ENCODE assay signal across 12 cellular contexts in the genomic region with DNA sequence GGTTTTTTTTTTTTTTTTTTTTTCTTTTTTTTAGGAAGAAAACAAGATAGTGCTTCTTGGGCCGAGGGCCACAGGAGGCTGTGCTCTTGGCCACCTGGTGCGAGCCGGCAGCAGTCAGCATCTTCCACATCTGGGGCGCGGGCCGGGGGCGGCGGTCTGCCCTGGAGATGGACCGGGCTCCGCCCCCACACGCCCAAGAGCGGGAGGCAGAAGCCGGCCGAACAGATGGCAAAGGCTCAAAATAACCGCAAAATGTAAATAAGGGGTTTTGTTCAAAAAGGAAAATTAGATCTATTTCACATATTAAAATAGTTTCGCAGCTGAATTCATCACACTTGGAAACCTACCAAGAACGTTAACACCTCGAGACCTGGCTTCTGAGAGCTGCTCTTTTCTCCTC. TPM values are rescaled to one million over a fixed set of nuclear protein-coding genes. Genes with fewer than 3 reads are reported as not detected.
DNase-seq lines count a peak whose midpoint lies in the region; ATAC-seq and TF ChIP-seq lines count a peak whose summit lies in the region.
"Had no signal": no experiment of that assay in that cellular context is flagged by ENCODE, and none has a peak within 500 bp of the region (broad histone marks: within the 10 kb centered on the region; RNA-seq: fewer than 3 reads in every experiment).

No MANE protein-coding gene starts in this region.

- no peaks in the 10 kb centered on the region for H3K36me3 Mint-ChIP-seq in activated naive CD8-positive, alpha-beta T cell treated with anti-CD3 and anti-CD28 coated beads, Interleukin-2, amount 50 U/mL, for 24 hours (ENCODE audit: low read depth)

- H3K4me1 ChIP-seq in RWPE2 (ENCODE audit: insufficient read depth, poor library complexity, severe bottlenecking) (peaks cover 4% of the 10 kb centered on the region), esophagus muscularis mucosa (peaks cover 20 to 99% (median 69%) of the 10 kb centered on the region in 4 donors), mesenchymal stem cell (ENCODE audit: control insufficient read depth, insufficient read depth, low read depth, low read length) (peaks cover 57% of the 10 kb centered on the region), upper lobe of left lung (peaks cover 40 to 65% (median 55%) of the 10 kb centered on the region in 4 donors)

- H2BK120ac ChIP-seq in mesenchymal stem cell (ENCODE audit: low read depth, low read length) = peak overlapping the region; percentile 64

- H2BK15ac ChIP-seq in mesenchymal stem cell (ENCODE audit: low read depth, poor library complexity, severe bottlenecking) = peak overlapping the region; percentile 50

- peak overlapping the region; percentile 77 for H4K8ac ChIP-seq in mesenchymal stem cell (ENCODE audit: low read length)

- H3K9ac ChIP-seq in mesenchymal stem cell (ENCODE audit: low read length) = peak overlapping the region; percentile 73

- H3K27me3 ChIP-seq in RWPE2 (ENCODE audit: insufficient read depth, poor library complexity, severe bottlenecking) (no peaks in the 10 kb centered on the region), esophagus muscularis mucosa (no peaks in the 10 kb centered on the region), mesenchymal stem cell (ENCODE audit: control insufficient read depth in 1 of 2, insufficient read depth in 1 of 2, low read length in 2 of 2) (no peaks in the 10 kb centered on the region), upper lobe of left lung (no peaks in the 10 kb centered on the region)

- H3K27ac Mint-ChIP-seq in activated naive CD8-positive, alpha-beta T cell treated with anti-CD3 and anti-CD28 coated beads, Interleukin-2, amount 50 U/mL, for 24 hours = no peak overlapping the region
- H3K27ac Mint-ChIP-seq: dendritic cell treated with granulocyte-macrophage colony-stimulating factor and Interleukin-4, amounts not matched to agents 40 ng/mL and 50 ng/mL, for 4 days; stimulated activated naive CD8-positive, alpha-beta T cell treated with anti-CD3 and anti-CD28 coated beads, Interleukin-15, amount 100 ng/mL, for 72 hours had no signal

- H3K79me1 ChIP-seq in mesenchymal stem cell (replicated peaks; ENCODE audit: low read length, poor library complexity, severe bottlenecking) = peaks cover 66% of the 10 kb centered on the region

- H3K27ac ChIP-seq in RWPE2 (ENCODE audit: poor library complexity, severe bottlenecking) (no peak overlapping the region), esophagus muscularis mucosa (replicated peaks in 1 of 4) (peak overlapping the region; percentile 55 to 80 (median 72)), mesenchymal stem cell (ENCODE audit: low read length, poor library complexity, severe bottlenecking) (no peak overlapping the region), upper lobe of left lung (peak overlapping the region; percentile 77 to 90 (median 84))

- no peak overlapping the region for H3K4me3 Mint-ChIP-seq in activated naive CD8-positive, alpha-beta T cell treated with anti-CD3 and anti-CD28 coated beads, Interleukin-2, amount 50 U/mL, for 24 hours
- H3K4me3 Mint-ChIP-seq: dendritic cell treated with granulocyte-macrophage colony-stimulating factor and Interleukin-4, amounts not matched to agents 40 ng/mL and 50 ng/mL, for 4 days; stimulated activated naive CD8-positive, alpha-beta T cell treated with anti-CD3 and anti-CD28 coated beads, Interleukin-15, amount 100 ng/mL, for 72 hours had no signal

- H3K9me3 Mint-ChIP-seq in activated naive CD8-positive, alpha-beta T cell treated with anti-CD3 and anti-CD28 coated beads, Interleukin-2, amount 50 U/mL, for 24 hours = no peaks in the 10 kb centered on the region
- H3K9me3 Mint-ChIP-seq: dendritic cell treated with granulocyte-macrophage colony-stimulating factor and Interleukin-4, amounts not matched to agents 40 ng/mL and 50 ng/mL, for 4 days; stimulated activated naive CD8-positive, alpha-beta T cell treated with anti-CD3 and anti-CD28 coated beads, Interleukin-15, amount 100 ng/mL, for 72 hours had no signal

- H4K91ac ChIP-seq in mesenchymal stem cell (ENCODE audit: low read length) = peak overlapping the region; percentile 86

- ATAC-seq in RWPE2 (ENCODE audit: low read depth) (no peak), upper lobe of left lung (ENCODE audit: low FRiP score in 2 of 2) (no peak), GM18858 (IDR thresholded peaks at IDR 0.05; ENCODE audit: unreplicated experiment) (no peak), GM21423 (IDR thresholded peaks at IDR 0.05; ENCODE audit: unreplicated experiment) (no peak)
- ATAC-seq in activated naive CD8-positive, alpha-beta T cell treated with anti-CD3 and anti-CD28 coated beads, Interleukin-2, amount 50 U/mL, for 24 hours = no peak
- ATAC-seq: stimulated activated naive CD8-positive, alpha-beta T cell treated with anti-CD3 and anti-CD28 coated beads, Interleukin-15, amount 100 ng/mL, for 72 hours had no signal

- H3K14ac ChIP-seq in mesenchymal stem cell (ENCODE audit: low read length in 2 of 2) = no peak overlapping the region

- H3K4me1 Mint-ChIP-seq in activated naive CD8-positive, alpha-beta T cell treated with anti-CD3 and anti-CD28 coated beads, Interleukin-2, amount 50 U/mL, for 24 hours = no peaks in the 10 kb centered on the region
- H3K4me1 Mint-ChIP-seq: stimulated activated naive CD8-positive, alpha-beta T cell treated with anti-CD3 and anti-CD28 coated beads, Interleukin-15, amount 100 ng/mL, for 72 hours had no signal

- no peak overlapping the region for H2BK5ac ChIP-seq in mesenchymal stem cell (ENCODE audit: low read depth, low read length, poor library complexity, severe bottlenecking)

- H3K27me3 Mint-ChIP-seq in activated naive CD8-positive, alpha-beta T cell treated with anti-CD3 and anti-CD28 coated beads, Interleukin-2, amount 50 U/mL, for 24 hours = no peaks in the 10 kb centered on the region
- H3K27me3 Mint-ChIP-seq: dendritic cell treated with granulocyte-macrophage colony-stimulating factor and Interleukin-4, amounts not matched to agents 40 ng/mL and 50 ng/mL, for 4 days; stimulated activated naive CD8-positive, alpha-beta T cell treated with anti-CD3 and anti-CD28 coated beads, Interleukin-15, amount 100 ng/mL, for 72 hours had no signal

- TF ChIP-seq EP300 in esophagus muscularis mucosa (IDR thresholded peaks at IDR 0.05) (no peak), upper lobe of left lung (IDR thresholded peaks at IDR 0.05) (no peak)

- H3K4ac ChIP-seq in mesenchymal stem cell (ENCODE audit: low read depth in 1 of 2, low read length in 2 of 2) = peak overlapping the region in 1 of 2 experiments; percentile 72

- H3K4me3 ChIP-seq in RWPE2 (ENCODE audit: severe bottlenecking) (no peak overlapping the region), esophagus muscularis mucosa (peak overlapping the region; percentile 7 to 47 (median 16)), mesenchymal stem cell (ENCODE audit: insufficient read depth in 1 of 2, low read depth in 1 of 2, low read length in 2 of 2) (peak overlapping the region in 1 of 2 experiments; percentile 51), upper lobe of left lung (no peak overlapping the region)

- DNase-seq in RWPE2 (ENCODE audit: low spot score) = peak; percentile 38
- DNase-seq in esophagus muscularis mucosa (ENCODE audit: extremely low spot score) = no peak
- no peak for DNase-seq in mesenchymal stem cell
- peak in 1 of 2 donors; percentile 87 for DNase-seq in upper lobe of left lung
- DNase-seq in activated naive CD8-positive, alpha-beta T cell treated with anti-CD3 and anti-CD28 coated beads, Interleukin-2, amount 50 U/mL, for 24 hours = no peak
- DNase-seq: DMS53; NCI-H1417 treated with DMSO at 0.1 percent for 48 hours; stimulated activated CD4-positive, alpha-beta T cell treated with anti-CD3 and anti-CD28 coated beads, Interleukin-1b, Interleukin-23, amount 100 ng/mL, for 48 hours; stimulated activated naive CD8-positive, alpha-beta T cell treated with anti-CD3 and anti-CD28 coated beads, Interleukin-15, amount 100 ng/mL, for 72 hours had no signal

- intact Hi-C loops in esophagus muscularis mucosa (cut with DNase I) = no loop called here

- H2BK12ac ChIP-seq in mesenchymal stem cell (ENCODE audit: low read length in 2 of 2) = peak overlapping the region in 1 of 2 experiments; percentile 70

- H3K23ac ChIP-seq in mesenchymal stem cell (ENCODE audit: low read length in 2 of 2) = no peak overlapping the region

- no peak overlapping the region for H2AFZ ChIP-seq in mesenchymal stem cell (ENCODE audit: low read depth, low read length)

- WGBS in esophagus muscularis mucosa = 71% methylated on average over 18 of the region's 18 CpGs
- 86% methylated on average over 8 of the region's 18 CpGs for WGBS in mesenchymal stem cell
- WGBS in upper lobe of left lung, 2 donors = 79 to 80% methylated on average over 17 to 18 of the region's 18 CpGs

- H3K18ac ChIP-seq in mesenchymal stem cell (ENCODE audit: low read depth in 1 of 2, low read length in 2 of 2) = peak overlapping the region in 1 of 2 experiments; percentile 37

- no peak overlapping the region for H3K4me2 ChIP-seq in mesenchymal stem cell (ENCODE audit: low read length, poor library complexity, severe bottlenecking)

- H3K36me3 ChIP-seq in RWPE2 (ENCODE audit: low read depth) (no peaks in the 10 kb centered on the region), esophagus muscularis mucosa (peaks cover 36 to 76% (median 63%) of the 10 kb centered on the region in 4 donors), mesenchymal stem cell (ENCODE audit: control insufficient read depth in 1 of 2, insufficient read depth in 2 of 2, low read depth in 1 of 2, low read length in 2 of 2) (peaks cover 3 to 90% of the 10 kb centered on the region in 2 experiments), upper lobe of left lung (peaks cover 0 to 46% (median 20%) of the 10 kb centered on the region in 4 donors)

- TF ChIP-seq CTCF in RWPE2 (IDR thresholded peaks at IDR 0.05; ENCODE audit: poor library complexity, severe bottlenecking) = no peak
- no peak for TF ChIP-seq CTCF in esophagus muscularis mucosa (IDR thresholded peaks at IDR 0.05)
- TF ChIP-seq CTCF in upper lobe of left lung (IDR thresholded peaks at IDR 0.05) = no peak

- H2AK5ac ChIP-seq in mesenchymal stem cell (ENCODE audit: low read length, severe bottlenecking) = no peak overlapping the region

- H3K9me3 ChIP-seq in RWPE2 (ENCODE audit: severe bottlenecking) = no peaks in the 10 kb centered on the region
- no peaks in the 10 kb centered on the region for H3K9me3 ChIP-seq in esophagus muscularis mucosa
- H3K9me3 ChIP-seq in mesenchymal stem cell (ENCODE audit: control insufficient read depth, low read length) = no peaks in the 10 kb centered on the region
- no peaks in the 10 kb centered on the region for H3K9me3 ChIP-seq in upper lobe of left lung

- TF ChIP-seq POLR2A in esophagus muscularis mucosa (IDR thresholded peaks at IDR 0.05; ENCODE audit: low read depth) (no peak), upper lobe of left lung (IDR thresholded peaks at IDR 0.05) (no peak)

RNA-seq across cellular contexts. Expression of gene UBAC1, which starts 51.5 kb away (rescaled TPM):
- 10 to 100 TPM; 61.6 to 77.2 (median 67.3) TPM for total RNA-seq in esophagus muscularis mucosa
- polyA plus RNA-seq in mesenchymal stem cell (2013, experiment 1 of 2) = 28.9 TPM
- polyA plus RNA-seq in mesenchymal stem cell (2013, experiment 2 of 2) = 28.1 TPM
- 10 to 100 TPM; 38.0 to 72.3 (median 49.3) TPM for total RNA-seq in upper lobe of left lung

Comparison
In these comparisons a context has a peak if more than half of its experiments do, and no peak if none do; other contexts are left out.
1. H3K27ac ChIP-seq: peak in esophagus muscularis mucosa (4 of 4) and upper lobe of left lung (4 of 4); none in RWPE2 (single experiment) and mesenchymal stem cell (single experiment).
2. H3K4me3 ChIP-seq: peak in esophagus muscularis mucosa (4 of 4); none in RWPE2 (single experiment) and upper lobe of left lung (0 of 4).